In the genomic region with DNA sequence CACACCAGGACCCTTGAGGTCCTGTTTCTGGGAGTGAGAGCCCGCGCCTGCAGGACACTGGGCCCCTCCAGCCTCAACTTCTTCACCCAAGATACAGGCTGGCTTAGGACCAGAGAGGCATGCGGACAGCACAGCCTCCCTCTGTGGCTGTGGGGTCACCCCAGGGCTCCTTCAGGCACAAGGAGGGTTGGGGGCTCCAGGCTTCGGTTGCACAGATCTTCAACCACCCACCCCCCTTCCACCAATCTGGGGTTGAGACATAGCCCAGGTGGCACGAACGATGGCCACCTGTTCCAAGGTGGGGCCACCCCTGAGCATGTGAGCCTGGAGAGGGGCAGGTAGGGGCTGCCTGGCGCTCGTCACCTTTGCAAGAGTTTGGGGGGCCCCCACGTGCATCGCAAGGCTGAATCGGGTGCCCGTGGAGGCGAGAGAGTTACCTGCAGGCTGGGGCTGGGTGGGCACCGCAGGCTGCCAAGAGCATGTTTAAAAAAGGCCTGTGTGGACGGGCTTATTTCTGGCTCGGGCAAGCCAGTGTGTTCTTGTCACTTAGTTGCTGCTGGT, we compare ENCODE assay signal across 9 cellular contexts. TPM values are rescaled to one million over a fixed set of nuclear protein-coding genes. Genes with fewer than 3 reads are reported as not detected.
DNase-seq lines count a peak whose midpoint lies in the region; ATAC-seq and TF ChIP-seq lines count a peak whose summit lies in the region.
"Had no signal": no experiment of that assay in that cellular context is flagged by ENCODE, and none has a peak within 500 bp of the region (broad histone marks: within the 10 kb centered on the region; RNA-seq: fewer than 3 reads in every experiment).

No MANE protein-coding gene starts in this region.

- H2BK120ac ChIP-seq in neuronal stem cell (ENCODE audit: low read depth, low read length) = no peak overlapping the region

- peak overlapping the region; percentile 92 for H3K9ac ChIP-seq in NT2/D1 (ENCODE audit: insufficient read length, low read depth)
- peak overlapping the region; percentile 97 for H3K9ac ChIP-seq in neuronal stem cell (ENCODE audit: low read depth, low read length, poor library complexity)

- H3K36me3 Mint-ChIP-seq in CD4-positive, CD25-positive, alpha-beta regulatory T cell = no peaks in the 10 kb centered on the region
- peaks cover 5% of the 10 kb centered on the region for H3K36me3 Mint-ChIP-seq in endothelial cell (ENCODE audit: low read depth, unreplicated experiment)

- no peak overlapping the region for H3K4ac ChIP-seq in neuronal stem cell (ENCODE audit: low read length)

- no peak overlapping the region for H3K27ac ChIP-seq in CD4-positive, CD25-positive, alpha-beta regulatory T cell (ENCODE audit: insufficient read depth, low read length, poor library complexity, severe bottlenecking)
- H3K27ac ChIP-seq in neuronal stem cell (replicated peaks; ENCODE audit: low read length) = no peak overlapping the region

- H3K4me3 Mint-ChIP-seq in CD4-positive, CD25-positive, alpha-beta regulatory T cell = peak overlapping the region; percentile 82 to 88 (median 86)
- peak overlapping the region; percentile 89 for H3K4me3 Mint-ChIP-seq in endothelial cell (ENCODE audit: unreplicated experiment)

- peak overlapping the region; percentile 75 for H3K4me2 ChIP-seq in neuronal stem cell (ENCODE audit: insufficient read depth, low read length, poor library complexity, severe bottlenecking)

- peak overlapping the region; percentile 91 for H2AK5ac ChIP-seq in neuronal stem cell (ENCODE audit: low read depth, low read length)

- DNase-seq in CD4-positive, CD25-positive, alpha-beta regulatory T cell = no peak
- DNase-seq in NT2/D1 (ENCODE audit: low read depth, low spot score) = no peak
- DNase-seq in endothelial cell (ENCODE audit: low spot score) = no peak
- no peak for DNase-seq in neuronal stem cell (ENCODE audit: low spot score)
- DNase-seq in SW 1271 (lab: John Stamatoyannopoulos, UW) = no peak
- no peak for DNase-seq in NCI-H1417 treated with DMSO at 0.1 percent for 48 hours (lab: John Stamatoyannopoulos, UW)
- DNase-seq: NCI-H1105 had no signal

- TF ChIP-seq CTCF in endothelial cell (IDR thresholded peaks at IDR 0.05; ENCODE audit: unreplicated experiment) = no peak

- no peaks in the 10 kb centered on the region for H3K36me3 ChIP-seq in CD4-positive, CD25-positive, alpha-beta regulatory T cell (ENCODE audit: control insufficient read depth, insufficient read depth, low read length)
- H3K36me3 ChIP-seq in NT2/D1 (ENCODE audit: insufficient read depth, insufficient read length, low read length) (peaks cover 18% of the 10 kb centered on the region), neuronal stem cell (replicated peaks in 1 of 2; ENCODE audit: control insufficient read depth in 2 of 2, insufficient read depth in 2 of 2, low read length in 2 of 2) (peaks cover 6 to 7% of the 10 kb centered on the region in 2 donors)

- H3K4me1 ChIP-seq in CD4-positive, CD25-positive, alpha-beta regulatory T cell (ENCODE audit: control insufficient read depth, insufficient read depth, low read length, poor library complexity, severe bottlenecking) = peaks cover 31% of the 10 kb centered on the region
- H3K4me1 ChIP-seq in NT2/D1 (ENCODE audit: insufficient read depth, insufficient read length) = peaks cover 18% of the 10 kb centered on the region
- peaks cover 8 to 16% of the 10 kb centered on the region in 2 donors for H3K4me1 ChIP-seq in neuronal stem cell (ENCODE audit: control insufficient read depth in 2 of 2, insufficient read depth in 1 of 2, low read depth in 1 of 2, low read length in 2 of 2)

- no peak overlapping the region for H2BK12ac ChIP-seq in neuronal stem cell (ENCODE audit: low read length)

- peak overlapping the region; percentile 7 for H3K14ac ChIP-seq in neuronal stem cell (ENCODE audit: low read length)

- no peaks in the 10 kb centered on the region for H3K27me3 Mint-ChIP-seq in CD4-positive, CD25-positive, alpha-beta regulatory T cell
- peaks cover 9% of the 10 kb centered on the region for H3K27me3 Mint-ChIP-seq in endothelial cell (ENCODE audit: unreplicated experiment)

- H4K91ac ChIP-seq in neuronal stem cell (ENCODE audit: low read depth, low read length, poor library complexity) = no peak overlapping the region

- peak overlapping the region; percentile 15 to 87 (median 62) for H3K27ac Mint-ChIP-seq in CD4-positive, CD25-positive, alpha-beta regulatory T cell
- H3K27ac Mint-ChIP-seq in endothelial cell (ENCODE audit: unreplicated experiment) = no peak overlapping the region

- no peak overlapping the region for H3K4me3 ChIP-seq in CD4-positive, CD25-positive, alpha-beta regulatory T cell (ENCODE audit: low read depth, low read length)
- H3K4me3 ChIP-seq in NT2/D1 (ENCODE audit: insufficient read length, low read depth) (peak overlapping the region; percentile 82), neuronal stem cell (ENCODE audit: low read length in 2 of 2) (peak overlapping the region; percentile 75 to 94)

- H3K23ac ChIP-seq in neuronal stem cell (ENCODE audit: low read depth, low read length, poor library complexity) = peak overlapping the region; percentile 93

- H2AFZ ChIP-seq in neuronal stem cell (ENCODE audit: low read length) = no peak overlapping the region

- ATAC-seq in CD4-positive, CD25-positive, alpha-beta regulatory T cell (ENCODE audit: low read depth in 2 of 2) = no peak
- ATAC-seq in HG02885 (IDR thresholded peaks at IDR 0.05; ENCODE audit: poor library complexity, unreplicated experiment) (no peak), HG03159 (IDR thresholded peaks at IDR 0.05; ENCODE audit: unreplicated experiment) (no peak)

- no peaks in the 10 kb centered on the region for H3K27me3 ChIP-seq in CD4-positive, CD25-positive, alpha-beta regulatory T cell (ENCODE audit: control insufficient read depth, insufficient read depth, low read length)
- no peaks in the 10 kb centered on the region for H3K27me3 ChIP-seq in NT2/D1 (ENCODE audit: insufficient read depth, insufficient read length)
- H3K27me3 ChIP-seq in neuronal stem cell (ENCODE audit: control insufficient read depth in 3 of 3, insufficient read depth in 3 of 3, low read depth in 1 of 3, low read length in 3 of 3) = no peaks in the 10 kb centered on the region

- no CpG with 5 or more reads among the region's 16 CpGs for WGBS in neuronal stem cell (ENCODE audit: extremely low coverage in 2 of 2, insufficient read length in 2 of 2, insufficient replicate concordance in 1 of 2), 2 donors

- H3K4me1 Mint-ChIP-seq in CD4-positive, CD25-positive, alpha-beta regulatory T cell = peaks cover 0 to 53% (median 22%) of the 10 kb centered on the region in 4 donors
- no peaks in the 10 kb centered on the region for H3K4me1 Mint-ChIP-seq in endothelial cell (ENCODE audit: unreplicated experiment)

- no peak overlapping the region for H4K8ac ChIP-seq in neuronal stem cell (ENCODE audit: low read depth, low read length)

- H3K9me3 Mint-ChIP-seq in CD4-positive, CD25-positive, alpha-beta regulatory T cell = no peaks in the 10 kb centered on the region
- H3K9me3 Mint-ChIP-seq in endothelial cell (ENCODE audit: unreplicated experiment) = no peaks in the 10 kb centered on the region

- peak overlapping the region; percentile 59 for H2BK5ac ChIP-seq in neuronal stem cell (ENCODE audit: low read length)

- no peak overlapping the region for H3K18ac ChIP-seq in neuronal stem cell (ENCODE audit: low read length)

- H3K79me1 ChIP-seq in neuronal stem cell (ENCODE audit: low read depth, low read length) = peaks cover 14% of the 10 kb centered on the region

- H3K9me3 ChIP-seq in CD4-positive, CD25-positive, alpha-beta regulatory T cell (ENCODE audit: control insufficient read depth in 2 of 2, low read length in 2 of 2) = no peaks in the 10 kb centered on the region
- no peaks in the 10 kb centered on the region for H3K9me3 ChIP-seq in NT2/D1 (ENCODE audit: insufficient read depth, low read length)
- peaks cover 0 to 4% of the 10 kb centered on the region in 2 donors for H3K9me3 ChIP-seq in neuronal stem cell (replicated peaks in 1 of 2; ENCODE audit: control insufficient read depth in 2 of 2, insufficient read depth in 1 of 2, low read depth in 1 of 2, low read length in 2 of 2)

- H2BK15ac ChIP-seq in neuronal stem cell (ENCODE audit: low read length) = no peak overlapping the region

RNA-seq across cellular contexts. Expression of gene ZDHHC8, which starts 1.2 kb away (rescaled TPM):
- 76.7 TPM for total RNA-seq in CD4-positive, CD25-positive, alpha-beta regulatory T cell
- polyA plus RNA-seq in CD4-positive, CD25-positive, alpha-beta regulatory T cell = 1 to 10 TPM; 1.2 to 4.3 (median 1.6) TPM
- 118 TPM for total RNA-seq in endothelial cell (ENCODE audit: unreplicated experiment)
- polyA plus RNA-seq in neuronal stem cell (2013, experiment 1 of 2) = 44.3 TPM
- polyA plus RNA-seq in neuronal stem cell (2013, experiment 2 of 2) = 42.8 TPM

RNA-seq across cellular contexts. Expression of gene TRMT2A, which starts 15.7 kb away (rescaled TPM):
- 75.2 TPM for total RNA-seq in CD4-positive, CD25-positive, alpha-beta regulatory T cell
- polyA plus RNA-seq in CD4-positive, CD25-positive, alpha-beta regulatory T cell = 10 to 100 TPM; 24.5 to 30.2 (median 28.1) TPM
- 44.8 TPM for total RNA-seq in endothelial cell (ENCODE audit: unreplicated experiment)
- 21.2 TPM for polyA plus RNA-seq in neuronal stem cell (2013, experiment 1 of 2)
- polyA plus RNA-seq in neuronal stem cell (2013, experiment 2 of 2) = 21.9 TPM

RNA-seq across cellular contexts. Expression of gene RANBP1, which starts 16.9 kb away (rescaled TPM):
- 67.2 TPM for total RNA-seq in CD4-positive, CD25-positive, alpha-beta regulatory T cell
- polyA plus RNA-seq in CD4-positive, CD25-positive, alpha-beta regulatory T cell = 10 to 100 TPM; 80.7 to 93.9 (median 90.2) TPM
- total RNA-seq in endothelial cell (ENCODE audit: unreplicated experiment) = 142 TPM
- 496 TPM for polyA plus RNA-seq in neuronal stem cell (2013, experiment 1 of 2)
- 494 TPM for polyA plus RNA-seq in neuronal stem cell (2013, experiment 2 of 2)

RNA-seq across cellular contexts. Expression of gene CCDC188, which starts 18.1 kb away (rescaled TPM):
- 0.44 TPM for total RNA-seq in CD4-positive, CD25-positive, alpha-beta regulatory T cell
- polyA plus RNA-seq in CD4-positive, CD25-positive, alpha-beta regulatory T cell = not detected
- not detected for total RNA-seq in endothelial cell (ENCODE audit: unreplicated experiment)
- not detected for polyA plus RNA-seq in neuronal stem cell (2013, experiment 1 of 2)
- polyA plus RNA-seq in neuronal stem cell (2013, experiment 2 of 2) = not detected

RNA-seq across cellular contexts. Expression of gene DGCR8, which starts 52.7 kb away (rescaled TPM):
- 41.1 TPM for total RNA-seq in CD4-positive, CD25-positive, alpha-beta regulatory T cell
- polyA plus RNA-seq in CD4-positive, CD25-positive, alpha-beta regulatory T cell = 1 to 10 TPM; 2.7 to 6.6 (median 4.5) TPM
- 46.6 TPM for total RNA-seq in endothelial cell (ENCODE audit: unreplicated experiment)
- 16.3 TPM for polyA plus RNA-seq in neuronal stem cell (2013, experiment 1 of 2)
- polyA plus RNA-seq in neuronal stem cell (2013, experiment 2 of 2) = 16.3 TPM
